ENCODE assay signal across 8 cellular contexts in the genomic region with DNA sequence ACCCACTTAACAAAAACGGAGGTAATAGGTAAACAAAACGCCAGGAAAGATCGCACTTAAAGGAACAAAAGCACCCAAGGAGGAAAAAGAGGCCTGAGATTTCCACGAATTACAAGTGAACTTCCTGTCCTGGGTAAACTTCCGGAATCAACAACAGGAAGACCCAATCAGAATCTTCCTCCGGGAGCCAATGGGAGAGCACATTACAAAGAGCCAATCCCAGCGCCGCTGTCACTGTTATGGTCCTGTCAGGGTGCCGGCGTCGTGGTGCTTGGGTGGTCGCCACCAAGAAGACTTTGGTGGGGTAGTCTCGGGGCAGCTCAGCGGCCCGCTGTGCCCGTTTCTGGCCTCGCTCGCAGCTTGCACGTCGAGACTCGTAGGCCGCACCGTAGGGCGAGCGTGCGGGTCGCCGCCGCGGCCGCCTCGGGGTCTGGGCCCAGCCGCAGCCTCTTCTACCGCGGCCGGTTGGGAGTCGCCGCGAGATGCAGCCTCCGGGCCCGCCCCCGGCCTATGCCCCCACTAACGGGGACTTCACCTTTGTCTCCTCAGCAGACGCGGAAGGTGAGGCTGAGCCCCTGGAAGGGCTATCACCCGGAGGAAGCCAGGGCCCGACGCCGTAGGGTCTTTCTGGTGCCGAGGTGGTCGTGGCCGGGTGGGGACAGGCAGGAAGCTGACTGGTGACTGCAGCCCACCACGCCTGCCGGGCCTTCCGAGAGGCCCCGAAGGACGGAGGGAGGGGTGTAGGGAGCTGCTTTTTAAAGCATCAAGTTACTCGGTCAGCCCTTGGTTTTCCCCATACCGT. TPM values are rescaled to one million over a fixed set of nuclear protein-coding genes. Genes with fewer than 3 reads are reported as not detected.
DNase-seq lines count a peak whose midpoint lies in the region; ATAC-seq, FAIRE-seq and TF ChIP-seq lines count a peak whose summit lies in the region.

A gene (plus strand): TSS at position 231 of the 802 bp plus-strand sequence. CDS start 252 bp downstream, at position 483.

- peak; percentile 95 for FAIRE-seq in GM12892 (lab: Jason Lieb, UNC)

- TF ChIP-seq CTCF in adrenal gland (IDR thresholded peaks at IDR 0.05) = no peak
- no peak for TF ChIP-seq CTCF in upper lobe of right lung (IDR thresholded peaks at IDR 0.05)

- H3K4me1 ChIP-seq in adrenal gland (replicated peaks in 1 of 2) = peaks cover 0 to 21% of the 10 kb centered on the region in 2 donors
- peaks cover 10% of the 10 kb centered on the region for H3K4me1 ChIP-seq in upper lobe of right lung

- DNase-seq in GM12892 (ENCODE audit: insufficient read length) = peak; percentile 94
- peak; percentile 87 for DNase-seq in NCI-H146 (lab: John Stamatoyannopoulos, UW)
- peak; percentile 70 to 90 (median 79) for DNase-seq in T-helper 1 cell
- DNase-seq in adrenal gland = peak; percentile 84 to 97 (median 88)
- peak; percentile 88 for DNase-seq in left cardiac atrium
- DNase-seq in posterior vena cava (ENCODE audit: low spot score) = peak; percentile 94
- peak; percentile 89 for DNase-seq in upper lobe of right lung

- H3K9me3 ChIP-seq in adrenal gland (replicated peaks in 1 of 3) (no peaks in the 10 kb centered on the region), upper lobe of right lung (no peaks in the 10 kb centered on the region)

- ATAC-seq in HG02852 (IDR thresholded peaks at IDR 0.05; ENCODE audit: unreplicated experiment) (peak; percentile 99), left cardiac atrium (peak; percentile 100), upper lobe of right lung (peak; percentile 100)

- H3K27ac ChIP-seq in adrenal gland = peak within 1 kb of the TSS in 4 of 5 donors; percentile 66 to 88 (median 76)
- peak within 1 kb of the TSS; percentile 95 for H3K27ac ChIP-seq in upper lobe of right lung

- H3K27me3 ChIP-seq in adrenal gland (no peaks in the 10 kb centered on the region), upper lobe of right lung (no peaks in the 10 kb centered on the region)

- 0 to 1% (median 0%) methylated on average over 23 to 59 of the region's 59 CpGs for WGBS in adrenal gland, 4 donors

- TF ChIP-seq POLR2A in GM12892 (IDR thresholded peaks at IDR 0.05; ENCODE audit: low read depth, low read length) (peak; percentile 80), adrenal gland (IDR thresholded peaks at IDR 0.05) (peak in 1 of 2 donors; percentile 48)

- intact Hi-C loops in adrenal gland (cut with DNase I) (no loop called here), left cardiac atrium (cut with DNase I) (no loop called here), posterior vena cava (cut with DNase I) (no loop called here), upper lobe of right lung (cut with DNase I) (no loop called here)

- H3K4me3 ChIP-seq in adrenal gland (peak within 1 kb of the TSS; percentile 84 to 100 (median 97)), upper lobe of right lung (peak within 1 kb of the TSS; percentile 100)

- H3K36me3 ChIP-seq in adrenal gland (replicated peaks in 1 of 2) (peaks cover 0 to 6% of the 10 kb centered on the region in 2 donors), upper lobe of right lung (peaks cover 10% of the 10 kb centered on the region)

RNA-seq across cellular contexts. Expression of the gene that starts here (rescaled TPM):
- polyA plus RNA-seq in GM12892 (2012; ENCODE audit: missing spikeins) = 22.3 TPM
- total RNA-seq in adrenal gland = 10 to 100 TPM; 10.6 to 69.3 (median 32.9) TPM
- polyA plus RNA-seq in adrenal gland = 10 to 100 TPM in 1 of 3 donors, 1 to 10 TPM in 2; 8.4 to 26.5 (median 8.7) TPM
- 10 to 100 TPM; 48.5 to 51.4 TPM for total RNA-seq in left cardiac atrium
- 10 to 100 TPM; 42.2 to 42.8 TPM for total RNA-seq in posterior vena cava
- total RNA-seq in upper lobe of right lung = 65.5 TPM

Comparison
In these comparisons a context has a peak if more than half of its experiments do, and no peak if none do; other contexts are left out.
1. Peak in every context shown above with its lines: DNase-seq, ATAC-seq, H3K4me3 ChIP-seq and H3K27ac ChIP-seq.